ENCODE assay signal across 9 cellular contexts in genomic region chr11:30585892-30586250, GRCh38. TPM values are rescaled to one million over a fixed set of nuclear protein-coding genes. Genes with fewer than 3 reads are reported as not detected.
A peak's percentile ranks its signal among the peaks of the same experiment; 100 is the strongest.
DNase-seq lines count a peak whose midpoint lies in the region; ATAC-seq, FAIRE-seq and TF ChIP-seq lines count a peak whose summit lies in the region.
"Had no signal": no experiment of that assay in that cellular context is flagged by ENCODE, and none has a peak within 500 bp of the region (broad histone marks: within the 10 kb centered on the region; RNA-seq: fewer than 3 reads in every experiment).

No MANE protein-coding gene starts in this region.

- H3K9ac ChIP-seq in GM12878 (ENCODE audit: control insufficient read depth, insufficient read depth, low read length) = no peak overlapping the region

- H3K4me1 Mint-ChIP-seq in MCF 10A (ENCODE audit: insufficient read depth, unreplicated experiment) = no peaks in the 10 kb centered on the region
- peaks cover 9 to 29% of the 10 kb centered on the region in 2 donors for H3K4me1 Mint-ChIP-seq in stimulated activated naive B cell treated with anti-CD40 and anti-IgM and Interleukin-4, amounts not matched to agents 10 μg/mL and 1 μg/mL and 100 μg/mL, for 72 hours
- H3K4me1 Mint-ChIP-seq: central memory CD8-positive, alpha-beta T cell had no signal

- SMC1A ChIA-PET in GM12878 (lab: Charles Lee; ENCODE audit: uncharacterized antibody, unreplicated experiment) = no interaction called here

- TF ChIP-seq RAD21 in GM12878 (IDR thresholded peaks at IDR 0.05; ENCODE audit: insufficient read depth, low read depth, low read length) = no peak

- CTCF ChIA-PET in MCF 10A (lab: Yijun Ruan, JAX) (no interaction called here), GM12878 (lab: Yijun Ruan, JAX) (no interaction called here)

- H3K27me3 Mint-ChIP-seq in MCF 10A (ENCODE audit: insufficient read depth, unreplicated experiment) = peaks cover 83% of the 10 kb centered on the region
- H3K27me3 Mint-ChIP-seq in stimulated activated naive B cell treated with anti-CD40 and anti-IgM and Interleukin-4, amounts not matched to agents 10 μg/mL and 1 μg/mL and 100 μg/mL, for 72 hours = peaks cover 33 to 37% of the 10 kb centered on the region in 2 donors

- no peak overlapping the region for H3K4me3 Mint-ChIP-seq in MCF 10A (ENCODE audit: unreplicated experiment)
- H3K4me3 Mint-ChIP-seq in stimulated activated naive B cell treated with anti-CD40 and anti-IgM and Interleukin-4, amounts not matched to agents 10 μg/mL and 1 μg/mL and 100 μg/mL, for 72 hours = peak overlapping the region; percentile 72 to 89
- H3K4me3 Mint-ChIP-seq: central memory CD8-positive, alpha-beta T cell had no signal

- ATAC-seq in HG03135 (IDR thresholded peaks at IDR 0.05; ENCODE audit: unreplicated experiment) = peak; percentile 32
- peak; percentile 31 for ATAC-seq in GM12878
- peak; percentile 35 to 46 for ATAC-seq in stimulated activated naive B cell treated with anti-CD40 and anti-IgM and Interleukin-4, amounts not matched to agents 10 μg/mL and 1 μg/mL and 100 μg/mL, for 72 hours (replicated peaks)
- no peak for ATAC-seq in GM21529 (IDR thresholded peaks at IDR 0.05; ENCODE audit: unreplicated experiment)

- H3K79me2 ChIP-seq in GM12878 (ENCODE audit: control insufficient read depth, insufficient read depth, low read length) = no peaks in the 10 kb centered on the region

- RAD21 ChIA-PET in GM12878 (lab: Charles Lee; ENCODE audit: unreplicated experiment) = no interaction called here

- H3K27me3 ChIP-seq in GM12878 (replicated peaks in 1 of 2; ENCODE audit: control insufficient read depth in 2 of 2, insufficient read depth in 2 of 2, low read length in 1 of 2) = peaks cover 4 to 13% of the 10 kb centered on the region in 2 experiments
- no peaks in the 10 kb centered on the region for H3K27me3 ChIP-seq in layer of hippocampus (ENCODE audit: control insufficient read depth, insufficient read depth, low read length)

- in situ Hi-C loops in T47D (cut with HindIII; ENCODE audit: low pct_unique_long_range_greater_than_20kb, low sequenced_read_pairs) = no loop called here
- in situ Hi-C loops in GM12878 (cut with MboI) = no loop called here

- H3K27ac ChIP-seq in GM12878 (ENCODE audit: control insufficient read depth, insufficient read depth) (no peak overlapping the region), layer of hippocampus (ENCODE audit: low read depth, low read length) (peak overlapping the region; percentile 38)

- no peaks in the 10 kb centered on the region for H3K36me3 Mint-ChIP-seq in MCF 10A (ENCODE audit: insufficient read depth, unreplicated experiment)
- peaks cover 0 to 3% of the 10 kb centered on the region in 2 donors for H3K36me3 Mint-ChIP-seq in stimulated activated naive B cell treated with anti-CD40 and anti-IgM and Interleukin-4, amounts not matched to agents 10 μg/mL and 1 μg/mL and 100 μg/mL, for 72 hours

- H3K4me1 ChIP-seq in GM12878 (ENCODE audit: control insufficient read depth, insufficient read depth, low read length) = no peaks in the 10 kb centered on the region

- H3K9me3 ChIP-seq in GM12878 (replicated peaks; ENCODE audit: control insufficient read depth, insufficient read depth, low read length) = no peaks in the 10 kb centered on the region

- no peaks in the 10 kb centered on the region for H3K36me3 ChIP-seq in GM12878 (ENCODE audit: control insufficient read depth in 2 of 2, insufficient read depth in 2 of 2, low read length in 1 of 2)

- intact Hi-C loops in MCF 10A (cut with micrococcal nuclease) (no loop called here), GM12878 (cut with micrococcal nuclease; ENCODE audit: unreplicated experiment) (no loop called here)

- BruUV-seq in MCF 10A (replicated peaks; lab: Mats Ljungman, UMichigan) (no TSS peak), GM12878 (replicated peaks; lab: Mats Ljungman, UMichigan) (no TSS peak)

- DNase-seq in T47D (ENCODE audit: low read depth in 1 of 2, low spot score in 1 of 2) = peak; percentile 40 to 67
- DNase-seq in MCF 10A (ENCODE audit: unreplicated experiment) = no peak
- no peak for DNase-seq in GM12878 (ENCODE audit: low read depth, low spot score)
- DNase-seq in stimulated activated naive B cell treated with anti-CD40 and anti-IgM and Interleukin-4, amounts not matched to agents 10 μg/mL and 1 μg/mL and 100 μg/mL, for 72 hours = no peak
- DNase-seq in NCI-H2081 (lab: John Stamatoyannopoulos, UW) = no peak

- no peak for TF ChIP-seq POLR2A in GM12878 (IDR thresholded peaks at IDR 0.05; ENCODE audit: low read depth, low read length)

- H3K27ac Mint-ChIP-seq in MCF 10A (ENCODE audit: low read depth, unreplicated experiment) = no peak overlapping the region
- H3K27ac Mint-ChIP-seq in stimulated activated naive B cell treated with anti-CD40 and anti-IgM and Interleukin-4, amounts not matched to agents 10 μg/mL and 1 μg/mL and 100 μg/mL, for 72 hours = peak overlapping the region; percentile 62

- no peak overlapping the region for H3K4me3 ChIP-seq in GM12878

- TF ChIP-seq EP300 in GM12878 (IDR thresholded peaks at IDR 0.05; ENCODE audit: borderline replicate concordance in 1 of 2, control insufficient read depth in 1 of 2, low read depth in 2 of 2, low read length in 2 of 2) = no peak

- no peak for TF ChIP-seq CTCF in MCF 10A (IDR thresholded peaks at IDR 0.05; ENCODE audit: unreplicated experiment)
- TF ChIP-seq CTCF in GM12878 (IDR thresholded peaks at IDR 0.05 in 2 of 3, conservative IDR thresholded peaks at IDR 0.05 in 1 of 3; ENCODE audit: control insufficient read depth in 2 of 3, extremely low read depth in 1 of 3, insufficient read depth in 1 of 3, low read depth in 3 of 3, low read length in 3 of 3) = no peak

- no peak for FAIRE-seq in GM12878 (lab: Jason Lieb, UNC)

- no peaks in the 10 kb centered on the region for H4K20me1 ChIP-seq in GM12878 (ENCODE audit: control insufficient read depth, insufficient read depth)

- no peaks in the 10 kb centered on the region for H3K9me3 Mint-ChIP-seq in MCF 10A (ENCODE audit: unreplicated experiment)
- H3K9me3 Mint-ChIP-seq in stimulated activated naive B cell treated with anti-CD40 and anti-IgM and Interleukin-4, amounts not matched to agents 10 μg/mL and 1 μg/mL and 100 μg/mL, for 72 hours = no peaks in the 10 kb centered on the region
- H3K9me3 Mint-ChIP-seq: central memory CD8-positive, alpha-beta T cell had no signal

- H2AFZ ChIP-seq in GM12878 (ENCODE audit: control insufficient read depth, low read depth, low read length) = 0 out of 2 replicates have a peak overlapping the region, but pooled peaks have one; percentile 29

- 12% methylated on average over 21 of the region's 42 CpGs for WGBS in GM12878 (ENCODE audit: insufficient coverage, insufficient replicate concordance, low lambda C conversion rate, missing lambda C conversion rate)

- peak overlapping the region; percentile 31 for H3K4me2 ChIP-seq in GM12878 (ENCODE audit: control insufficient read depth, insufficient read depth)

- POLR2A ChIA-PET in MCF 10A (lab: Yijun Ruan, JAX) = no interaction called here
- POLR2A ChIA-PET in GM12878 (lab: Charles Lee) = no interaction called here

TF ChIP-seq in GM12878, 131 proteins besides CTCF, POLR2A, EP300 and RAD21 (continues in another document):
- no peak for TF ChIP-seq PKNOX1 (IDR thresholded peaks at IDR 0.05)

RNA-seq across cellular contexts. Expression of gene MPPED2, which starts 0.3 kb away (rescaled TPM):
- total RNA-seq in MCF 10A (2022) = not detected in 2 replicates
- total RNA-seq in GM12878 (2013; cell fraction: nucleolus; rRNA removed) = not detected in 2 replicates
- total RNA-seq in GM12878 (2014; rRNA removed) = not detected in 2 replicates
- not detected in 2 replicates for total RNA-seq in GM12878 (2014; rRNA removed; fragmentation: Illumina TruSeq; extraction: Trizol)
- total RNA-seq in GM12878 (2021) = not detected in 2 replicates
- not detected for polyA plus RNA-seq in GM12878 (2011; ENCODE audit: low read depth)
- polyA plus RNA-seq in GM12878 (2011; rRNA removed) = not detected in 2 replicates
- polyA plus RNA-seq in GM12878 (2011; cell fraction: cytosol; rRNA removed) = not detected in 2 replicates
- polyA plus RNA-seq in GM12878 (2011; cell fraction: nucleus; rRNA removed) = not detected in 2 replicates
- polyA plus RNA-seq in GM12878 (2012) = not detected in 2 replicates
- polyA plus RNA-seq in GM12878 (2014; fragmentation: Illumina TruSeq; extraction: Trizol) = not detected in 2 replicates
- polyA plus RNA-seq in GM12878 (2014; fragmentation: Nextera tagmentation; extraction: Ambion mirVana) = not detected
- polyA plus RNA-seq in GM12878 (2014; rRNA removed) = not detected in 2 replicates
- not detected for polyA plus RNA-seq in GM12878 (2016; fragmentation: Nextera tagmentation; extraction: Ambion mirVana)
- polyA minus RNA-seq in GM12878 (2011; rRNA and poly(A)+ RNA removed) = not detected in 2 replicates
- not detected in 2 replicates for polyA minus RNA-seq in GM12878 (2011; cell fraction: cytosol; rRNA and poly(A)+ RNA removed)
- not detected in 2 replicates for polyA minus RNA-seq in GM12878 (2011; cell fraction: nucleus; rRNA and poly(A)+ RNA removed)

Comparison
In these comparisons a context has a peak if more than half of its experiments do, and no peak if none do; other contexts are left out.
1. DNase-seq: peak in T47D (2 of 2); none in MCF 10A (single experiment), GM12878 (single experiment), stimulated activated naive B cell treated with anti-CD40 and anti-IgM and Interleukin-4, amounts not matched to agents 10 μg/mL and 1 μg/mL and 100 μg/mL, for 72 hours (single experiment) and NCI-H2081 (0 of 2).